ENCODE assay signal across 24 cellular contexts in the genomic region with DNA sequence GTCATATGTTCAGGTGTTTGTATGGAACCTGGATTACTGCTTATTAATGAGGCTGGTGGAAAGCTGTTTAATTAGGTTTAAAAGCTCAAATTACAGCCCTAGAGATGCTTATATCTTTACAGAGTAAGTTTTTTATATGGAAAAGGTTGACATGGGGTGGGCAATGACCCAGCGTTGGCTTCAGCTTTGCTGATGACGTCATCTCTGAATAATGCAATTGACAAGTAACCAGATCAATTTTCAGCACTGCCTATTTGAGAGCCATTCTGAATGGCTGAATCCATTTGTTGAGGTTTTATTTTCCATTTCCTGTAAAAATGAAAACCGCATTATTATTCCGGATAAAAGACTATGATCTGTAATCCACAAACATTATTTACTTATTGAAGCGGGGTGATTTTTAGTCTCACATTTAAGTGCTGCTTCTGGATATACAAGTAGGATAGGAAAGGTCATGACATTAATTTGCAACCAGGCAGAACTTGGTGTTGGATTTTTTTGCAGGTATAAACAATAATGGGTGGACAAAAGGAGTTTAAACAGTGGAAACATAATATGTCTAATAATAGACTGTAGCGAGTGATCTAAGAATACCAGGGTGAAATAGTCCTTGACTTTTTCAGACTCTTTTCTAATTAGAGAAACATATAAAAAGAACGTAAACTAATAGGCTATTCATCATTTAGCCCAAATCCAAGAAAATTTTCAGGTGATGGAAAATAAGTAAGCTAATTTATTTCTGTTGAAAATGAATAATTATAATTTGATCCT. TPM values are rescaled to one million over a fixed set of nuclear protein-coding genes. Genes with fewer than 3 reads are reported as not detected.
DNase-seq lines count a peak whose midpoint lies in the region; FAIRE-seq and TF ChIP-seq lines count a peak whose summit lies in the region.
"Had no signal": no experiment of that assay in that cellular context is flagged by ENCODE, and none has a peak within 500 bp of the region (broad histone marks: within the 10 kb centered on the region; RNA-seq: fewer than 3 reads in every experiment).

No MANE protein-coding gene starts in this region.

- no peak for TF ChIP-seq POLR2A in GM12892 (IDR thresholded peaks at IDR 0.05; ENCODE audit: low read depth, low read length)

- TF ChIP-seq CTCF in bronchial epithelial cell (IDR thresholded peaks at IDR 0.05; ENCODE audit: insufficient read depth, low read length, severe bottlenecking): no peak

- FAIRE-seq in bronchial epithelial cell (lab: Jason Lieb, UNC): no peak
- no peak for FAIRE-seq in GM12892 (lab: Jason Lieb, UNC)
- FAIRE-seq: A549, kidney had no signal

- DNase-seq in NCI-H82 (lab: John Stamatoyannopoulos, UW) (peak; percentile 7), NCI-H82 treated with DMSO at 0.1 percent for 48 hours (lab: John Stamatoyannopoulos, UW; ENCODE audit: unreplicated experiment) (no peak), NCI-H146 (lab: John Stamatoyannopoulos, UW) (peak; percentile 41), bronchial epithelial cell (ENCODE audit: low read depth) (peak; percentile 12), retina (peak; percentile 10), GM12892 (ENCODE audit: insufficient read length) (no peak), NCI-H526 (lab: John Stamatoyannopoulos, UW) (no peak)
- DNase-seq in stimulated activated CD4-positive, alpha-beta T cell treated with anti-CD3 and anti-CD28 coated beads, Interleukin-12 subunit alpha, Interleukin-12 subunit beta, amount 100 ng/mL, for 4 hours: no peak
- DNase-seq: activated CD4-positive, alpha-beta T cell treated with anti-CD3 and anti-CD28 coated beads, Interleukin-2, amount 10 ng/mL, durations not matched to agents 24 days and 14 days; activated T-cell treated with anti-CD3 and anti-CD28 coated beads, Interleukin-2, amount 50 U/mL, for 4 hours; body of pancreas; CD8-positive, alpha-beta memory T cell; colonic mucosa; DMS153; effector memory CD8-positive, alpha-beta T cell; kidney; mammary epithelial cell; NCI-H1694; NCI-H510A had no signal

- H3K4me3 ChIP-seq in bronchial epithelial cell (ENCODE audit: low read depth, low read length): no peak overlapping the region
- H3K4me3 ChIP-seq: A549, body of pancreas, colonic mucosa, gastroesophageal sphincter, GM23338, neural progenitor cell had no signal

- H3K36me3 ChIP-seq in bronchial epithelial cell (ENCODE audit: control insufficient read depth, insufficient read depth, low read length): no peaks in the 10 kb centered on the region
- H3K36me3 ChIP-seq: colonic mucosa, gastroesophageal sphincter, neural progenitor cell had no signal

- H3K27me3 ChIP-seq in bronchial epithelial cell (ENCODE audit: control insufficient read depth, insufficient read depth, low read length): no peaks in the 10 kb centered on the region
- H3K27me3 ChIP-seq: body of pancreas, colonic mucosa, gastroesophageal sphincter, neural progenitor cell had no signal

RNA-seq across cellular contexts. Expression of a gene that starts 2.7 kb away (rescaled TPM):
- 2.1 and 2.7 TPM in 2 replicates for total RNA-seq in bronchial epithelial cell
- polyA plus RNA-seq in GM12892 (2012; ENCODE audit: missing spikeins): not detected
- total RNA-seq: activated CD4-positive, alpha-beta T cell treated with anti-CD3 and anti-CD28 coated beads, Interleukin-2, amount 10 ng/mL, durations not matched to agents 24 days and 14 days; activated T-cell treated with anti-CD3 and anti-CD28 coated beads, Interleukin-2, amount 50 U/mL, for 4 hours; CD8-positive, alpha-beta memory T cell; colonic mucosa; MCF 10A had no signal
- polyA plus RNA-seq: CD8-positive, alpha-beta memory T cell had no signal

Comparison
In these comparisons a context has a peak if more than half of its experiments do, and no peak if none do; other contexts are left out.
1. DNase-seq: peak in NCI-H82 (single experiment), NCI-H146 (single experiment), bronchial epithelial cell (single experiment) and retina (single experiment); none in NCI-H82 treated with DMSO at 0.1 percent for 48 hours (single experiment), stimulated activated CD4-positive, alpha-beta T cell treated with anti-CD3 and anti-CD28 coated beads, Interleukin-12 subunit alpha, Interleukin-12 subunit beta, amount 100 ng/mL, for 4 hours (single experiment), GM12892 (single experiment) and NCI-H526 (0 of 2).